In genomic region chr2:169824373-169825333, GRCh38 we compare ENCODE assay signal across 8 cellular contexts. TPM values are rescaled to one million over a fixed set of nuclear protein-coding genes. Genes with fewer than 3 reads are reported as not detected.
DNase-seq lines count a peak whose midpoint lies in the region; ATAC-seq, FAIRE-seq and TF ChIP-seq lines count a peak whose summit lies in the region.

Gene METTL5 (minus strand): TSS chr2:169824905. CDS start chr2:169824597, 308 bp downstream.

- WGBS in HepG2 (ENCODE audit: low lambda C conversion rate): 3% methylated on average over 34 of the region's 61 CpGs

- peak; percentile 98 for TF ChIP-seq CTCF in HepG2 (CRISPR knock-in tag; IDR thresholded peaks at IDR 0.05)

- H2AFZ ChIP-seq in HepG2 (ENCODE audit: low read length): peak within 1 kb of the TSS; percentile 73

- H3K9me3 ChIP-seq in HepG2 (ENCODE audit: low read length): no peaks in the 10 kb centered on the region

- peak within 1 kb of the TSS; percentile 86 to 97 (median 88) for H3K4me3 ChIP-seq in HepG2 (replicated peaks in 1 of 3; ENCODE audit: insufficient read depth in 1 of 3, low read depth in 2 of 3, low read length in 3 of 3)

- no peaks in the 10 kb centered on the region; a peak in 1 of 5 replicates for H3K27me3 ChIP-seq in HepG2 (ENCODE audit: control insufficient read depth in 1 of 2, insufficient read depth in 2 of 2, low read length in 2 of 2)

- TF ChIP-seq EP300 in HepG2 (IDR thresholded peaks at IDR 0.05; ENCODE audit: low read depth in 2 of 2, low read length in 2 of 2): no peak
- no peak for TF ChIP-seq EP300 in HepG2 (CRISPR knock-in tag; IDR thresholded peaks at IDR 0.05; ENCODE audit: borderline replicate concordance)

- peak; percentile 84 to 98 for TF ChIP-seq POLR2A in HepG2 (IDR thresholded peaks at IDR 0.05; ENCODE audit: insufficient read depth in 1 of 2, low read depth in 2 of 2, low read length in 2 of 2)

- in situ Hi-C loops in HepG2 (cut with HindIII; ENCODE audit: extremely low pct_ligation_motif_present, low pct_unique_long_range_greater_than_20kb): no loop called here

- BruUV-seq in HepG2 (replicated peaks; lab: Mats Ljungman, UMichigan): no TSS peak

- TF ChIP-seq RAD21 in HepG2 (CRISPR knock-in tag; IDR thresholded peaks at IDR 0.05): peak; percentile 98

- H3K9ac ChIP-seq in HepG2 (ENCODE audit: insufficient read depth, low read depth, low read length): peak within 1 kb of the TSS; percentile 88

- DNase-seq in C1 segment of cervical spinal cord (lab: John Stamatoyannopoulos, UW): peak in 13 of 14 donors; percentile 66 to 89 (median 75)
- DNase-seq in GM19240 (ENCODE audit: insufficient read length, low spot score): peak; percentile 76
- DNase-seq in NCI-H69 (lab: John Stamatoyannopoulos, UW): peak; percentile 88
- DNase-seq in activated CD4-positive, alpha-beta T cell treated with anti-CD3 and anti-CD28 coated beads, Interleukin-2, amount 50 U/mL, for 4 hours: peak; percentile 58 to 60
- DNase-seq in dermis microvascular lymphatic vessel endothelial cell (ENCODE audit: low read depth in 2 of 2): peak; percentile 55 to 82
- peak; percentile 82 for DNase-seq in HepG2 (ENCODE audit: low spot score)
- DNase-seq in stimulated activated CD4-positive, alpha-beta T cell treated with anti-CD3 and anti-CD28 coated beads, Interleukin-4, amount 100 ng/mL, for 1 hour: peak; percentile 80

- intact Hi-C loops in HepG2 (cut with micrococcal nuclease; ENCODE audit: unreplicated experiment): loop anchor here (2.0 kb wide), 1 partner anchor 104 kb away; no protein-coding TSS in a partner anchor

- FAIRE-seq in HepG2 (lab: Jason Lieb, UNC): no peak

- H3K4me1 ChIP-seq in HepG2 (ENCODE audit: insufficient read depth, low read length): peaks cover 58% of the 10 kb centered on the region

- peak within 1 kb of the TSS; percentile 69 for H3K27ac ChIP-seq in HepG2 (ENCODE audit: extremely low read length, insufficient read depth, low read length)

- CTCF ChIA-PET in HepG2 (lab: Yijun Ruan, JAX; ENCODE audit: low intra/inter-chr PET ratio, low total read pairs): interaction anchor here (1.2 to 2.2 kb wide), 4 partner anchors 9 to 373 kb away, joined by 3 to 21 read pairs (median 10); no protein-coding TSS in a partner anchor

- H3K36me3 ChIP-seq in HepG2 (replicated peaks in 1 of 2; ENCODE audit: control insufficient read depth in 1 of 2, insufficient read depth in 2 of 2, low read length in 2 of 2): peaks cover 3 to 10% of the 10 kb centered on the region in 2 experiments; a peak in 2 of 5 replicates

- H3K4me2 ChIP-seq in HepG2 (ENCODE audit: low read depth, low read length): peak within 1 kb of the TSS; percentile 94

- POLR2A ChIA-PET in HepG2 (lab: Yijun Ruan, JAX): interaction anchor here (0.6 to 1.6 kb wide), 3 partner anchors 12 to 26 kb away, joined by 3 to 9 read pairs (median 7); partner anchors contain the start of gene SSB

- peak; percentile 62 for ATAC-seq in HG03460 (IDR thresholded peaks at IDR 0.05; ENCODE audit: unreplicated experiment)
- peak; percentile 80 for ATAC-seq in HepG2

- peaks cover 52% of the 10 kb centered on the region for H3K79me2 ChIP-seq in HepG2 (ENCODE audit: insufficient read depth, low read length)

- peaks cover 15% of the 10 kb centered on the region for H4K20me1 ChIP-seq in HepG2 (ENCODE audit: insufficient read depth, low read length)

TF ChIP-seq in HepG2, 621 proteins besides CTCF, POLR2A, EP300 and RAD21 (continues in another document):
- TF ChIP-seq ZBTB44 (CRISPR knock-in tag; IDR thresholded peaks at IDR 0.05): no peak
- peak; percentile 38; the same call in 1 of the 2 replicates for TF ChIP-seq DRAP1 (CRISPR knock-in tag; IDR thresholded peaks at IDR 0.05)
- peak; percentile 83; the same call in 1 of the 2 replicates for TF ChIP-seq ZNF800 (CRISPR knock-in tag; IDR thresholded peaks at IDR 0.05)
- TF ChIP-seq PRDM4 (CRISPR knock-in tag; IDR thresholded peaks at IDR 0.05; ENCODE audit: borderline replicate concordance): 0 out of 2 replicates have a peak, but pooled peaks have one; percentile 36
- peak; percentile 100 for TF ChIP-seq ZMYM4 (CRISPR knock-in tag; IDR thresholded peaks at IDR 0.05)
- TF ChIP-seq MEIS2 (CRISPR knock-in tag; IDR thresholded peaks at IDR 0.05): peak; percentile 92
- TF ChIP-seq GATAD1 (CRISPR knock-in tag; IDR thresholded peaks at IDR 0.05): peak; percentile 86
- no peak for TF ChIP-seq SIX4 (CRISPR knock-in tag; IDR thresholded peaks at IDR 0.05)
- no peak for TF ChIP-seq HDAC6 (IDR thresholded peaks at IDR 0.05; ENCODE audit: low read depth, low read length)
- TF ChIP-seq ZNF614 (CRISPR knock-in tag; IDR thresholded peaks at IDR 0.05; ENCODE audit: borderline replicate concordance): peak; percentile 93; the same call in 1 of the 2 replicates

RNA-seq across cellular contexts. Expression of gene METTL5, which starts in this region (rescaled TPM):
- 30.0 and 30.4 TPM in 2 replicates for total RNA-seq in dermis microvascular lymphatic vessel endothelial cell
- total RNA-seq in HepG2 (2016; rRNA removed; fragmentation: Illumina TruSeq; extraction: Trizol): 95.1 and 129 TPM in 2 replicates
- total RNA-seq in HepG2 (2016; cell fraction: cytosol; rRNA removed; fragmentation: Illumina TruSeq; extraction: Trizol; ENCODE audit: low read depth): 58.3 and 79.4 TPM in 2 replicates
- total RNA-seq in HepG2 (2016; cell fraction: insoluble cytoplasmic fraction; rRNA removed; fragmentation: Illumina TruSeq; extraction: Trizol): 88.5 and 134 TPM in 2 replicates
- total RNA-seq in HepG2 (2016; cell fraction: membrane; rRNA removed; fragmentation: Illumina TruSeq; extraction: Trizol): 60.2 and 79.2 TPM in 2 replicates
- total RNA-seq in HepG2 (2016; cell fraction: nucleus; rRNA removed; fragmentation: Illumina TruSeq; extraction: Trizol): 42.4 and 44.9 TPM in 2 replicates
- 39.4 and 50.7 TPM in 2 replicates for polyA plus RNA-seq in HepG2 (2011; rRNA removed)
- 31.7 and 48.5 TPM in 2 replicates for polyA plus RNA-seq in HepG2 (2011; cell fraction: cytosol; rRNA removed)
- polyA plus RNA-seq in HepG2 (2011; cell fraction: nucleus; rRNA removed): 10.9 and 13.8 TPM in 2 replicates
- 75.0 and 115 TPM in 2 replicates for polyA plus RNA-seq in HepG2 (2012)
- 75.1 and 103 TPM in 2 replicates for polyA plus RNA-seq in HepG2 (2016; cell fraction: cytosol; fragmentation: Illumina TruSeq; extraction: Trizol; ENCODE audit: low read depth)
- polyA plus RNA-seq in HepG2 (2016; cell fraction: insoluble cytoplasmic fraction; fragmentation: Illumina TruSeq; extraction: Trizol; ENCODE audit: low read depth): 159 and 167 TPM in 2 replicates
- polyA plus RNA-seq in HepG2 (2016; cell fraction: membrane; fragmentation: Illumina TruSeq; extraction: Trizol; ENCODE audit: low read depth): 67.4 and 91.3 TPM in 2 replicates
- 77.1 and 79.7 TPM in 2 replicates for polyA plus RNA-seq in HepG2 (2016; cell fraction: nucleus; fragmentation: Illumina TruSeq; extraction: Trizol; ENCODE audit: insufficient read depth, low read depth)
- 6.9 and 9.0 TPM in 2 replicates for polyA minus RNA-seq in HepG2 (2011; rRNA and poly(A)+ RNA removed; ENCODE audit: low replicate concordance)
- 17.9 and 19.6 TPM in 2 replicates for polyA minus RNA-seq in HepG2 (2011; cell fraction: cytosol; rRNA and poly(A)+ RNA removed)
- polyA minus RNA-seq in HepG2 (2011; cell fraction: nucleus; rRNA and poly(A)+ RNA removed): 19.9 and 21.2 TPM in 2 replicates

Comparison
In these comparisons a context has a peak if more than half of its experiments do, and no peak if none do; other contexts are left out.
1. Peak in every context shown above with its lines: DNase-seq, ATAC-seq, H3K4me3 ChIP-seq and H3K27ac ChIP-seq.